In genomic region chr5:113378960-113379541, GRCh38 we compare ENCODE assay signal across 1 cellular context.
TF ChIP-seq lines count a peak whose summit lies in the region.

No MANE protein-coding gene starts in this region.

TF ChIP-seq in GM23338, 12 proteins besides CTCF, POLR2A, EP300 and RAD21 (continued from another document):
- TF ChIP-seq, protein P1, sequence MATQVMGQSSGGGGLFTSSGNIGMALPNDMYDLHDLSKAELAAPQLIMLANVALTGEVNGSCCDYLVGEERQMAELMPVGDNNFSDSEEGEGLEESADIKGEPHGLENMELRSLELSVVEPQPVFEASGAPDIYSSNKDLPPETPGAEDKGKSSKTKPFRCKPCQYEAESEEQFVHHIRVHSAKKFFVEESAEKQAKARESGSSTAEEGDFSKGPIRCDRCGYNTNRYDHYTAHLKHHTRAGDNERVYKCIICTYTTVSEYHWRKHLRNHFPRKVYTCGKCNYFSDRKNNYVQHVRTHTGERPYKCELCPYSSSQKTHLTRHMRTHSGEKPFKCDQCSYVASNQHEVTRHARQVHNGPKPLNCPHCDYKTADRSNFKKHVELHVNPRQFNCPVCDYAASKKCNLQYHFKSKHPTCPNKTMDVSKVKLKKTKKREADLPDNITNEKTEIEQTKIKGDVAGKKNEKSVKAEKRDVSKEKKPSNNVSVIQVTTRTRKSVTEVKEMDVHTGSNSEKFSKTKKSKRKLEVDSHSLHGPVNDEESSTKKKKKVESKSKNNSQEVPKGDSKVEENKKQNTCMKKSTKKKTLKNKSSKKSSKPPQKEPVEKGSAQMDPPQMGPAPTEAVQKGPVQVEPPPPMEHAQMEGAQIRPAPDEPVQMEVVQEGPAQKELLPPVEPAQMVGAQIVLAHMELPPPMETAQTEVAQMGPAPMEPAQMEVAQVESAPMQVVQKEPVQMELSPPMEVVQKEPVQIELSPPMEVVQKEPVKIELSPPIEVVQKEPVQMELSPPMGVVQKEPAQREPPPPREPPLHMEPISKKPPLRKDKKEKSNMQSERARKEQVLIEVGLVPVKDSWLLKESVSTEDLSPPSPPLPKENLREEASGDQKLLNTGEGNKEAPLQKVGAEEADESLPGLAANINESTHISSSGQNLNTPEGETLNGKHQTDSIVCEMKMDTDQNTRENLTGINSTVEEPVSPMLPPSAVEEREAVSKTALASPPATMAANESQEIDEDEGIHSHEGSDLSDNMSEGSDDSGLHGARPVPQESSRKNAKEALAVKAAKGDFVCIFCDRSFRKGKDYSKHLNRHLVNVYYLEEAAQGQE (IDR thresholded peaks at IDR 0.05; ENCODE audit: unreplicated experiment) = no peak
- TF ChIP-seq EZH2 (IDR thresholded peaks at IDR 0.05; ENCODE audit: low read depth, unreplicated experiment) (no peak), NANOG (IDR thresholded peaks at IDR 0.05; ENCODE audit: borderline replicate concordance) (no peak), CREB1 (CRISPR knock-in tag; IDR thresholded peaks at IDR 0.05; ENCODE audit: low read depth) (no peak), ZNF114 (CRISPR knock-in tag; IDR thresholded peaks at IDR 0.05) (no peak), ZNF331 (CRISPR knock-in tag; IDR thresholded peaks at IDR 0.05; ENCODE audit: low read depth) (no peak), JUNB (IDR thresholded peaks at IDR 0.05; ENCODE audit: unreplicated experiment) (no peak), POLR2AphosphoS5 (IDR thresholded peaks at IDR 0.05; ENCODE audit: low read depth) (no peak)
TF ChIP-seq in GM23338: peak in this region for 0.
